1 cellular context compared by ENCODE assay signal in the genomic region with DNA sequence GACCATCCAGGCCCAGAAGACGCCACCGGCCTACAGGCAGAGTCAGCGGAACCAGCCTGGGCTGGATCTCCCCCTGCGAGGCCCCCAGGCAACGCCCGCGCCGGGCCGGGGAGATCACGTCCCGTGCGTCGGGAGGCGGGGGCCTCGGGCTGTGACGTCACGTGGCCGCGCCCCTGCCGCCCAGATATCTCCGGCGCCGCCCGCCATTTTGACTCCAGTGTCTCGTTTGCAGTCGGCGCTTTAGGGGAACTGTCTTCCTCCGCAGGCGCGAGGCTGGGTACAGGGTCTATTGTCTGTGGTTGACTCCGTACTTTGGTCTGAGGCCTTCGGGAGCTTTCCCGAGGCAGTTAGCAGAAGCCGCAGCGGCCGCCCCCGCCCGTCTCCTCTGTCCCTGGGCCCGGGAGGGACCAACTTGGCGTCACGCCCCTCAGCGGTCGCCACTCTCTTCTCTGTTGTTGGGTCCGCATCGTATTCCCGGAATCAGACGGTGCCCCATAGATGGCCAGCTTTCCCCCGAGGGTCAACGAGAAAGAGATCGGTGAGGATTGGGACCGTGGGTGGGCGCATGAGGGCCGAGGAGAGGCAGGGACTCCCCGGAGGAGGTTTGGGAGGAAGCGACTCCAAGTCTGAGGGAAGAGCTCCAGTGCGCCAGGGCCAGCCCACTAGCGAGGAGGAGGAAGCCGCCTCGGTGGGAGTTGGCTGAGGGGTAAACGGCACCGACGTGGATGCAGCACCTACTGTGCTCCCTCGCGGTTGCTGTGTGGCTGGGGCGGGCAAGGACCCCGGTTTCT.
TF ChIP-seq lines count a peak whose summit lies in the region.

A gene with protein sequence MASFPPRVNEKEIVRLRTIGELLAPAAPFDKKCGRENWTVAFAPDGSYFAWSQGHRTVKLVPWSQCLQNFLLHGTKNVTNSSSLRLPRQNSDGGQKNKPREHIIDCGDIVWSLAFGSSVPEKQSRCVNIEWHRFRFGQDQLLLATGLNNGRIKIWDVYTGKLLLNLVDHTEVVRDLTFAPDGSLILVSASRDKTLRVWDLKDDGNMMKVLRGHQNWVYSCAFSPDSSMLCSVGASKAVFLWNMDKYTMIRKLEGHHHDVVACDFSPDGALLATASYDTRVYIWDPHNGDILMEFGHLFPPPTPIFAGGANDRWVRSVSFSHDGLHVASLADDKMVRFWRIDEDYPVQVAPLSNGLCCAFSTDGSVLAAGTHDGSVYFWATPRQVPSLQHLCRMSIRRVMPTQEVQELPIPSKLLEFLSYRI (plus strand): TSS at position 217 of the 791 bp plus-strand sequence. CDS start 282 bp downstream, at position 499.

TF ChIP-seq in K562, 482 proteins besides CTCF, POLR2A, EP300 and RAD21 (continued from another document and continues in another):
- TF ChIP-seq ZNF239 (CRISPR knock-in tag; IDR thresholded peaks at IDR 0.05), result peak; percentile 31; the same call in 1 of the 2 replicates
- TF ChIP-seq MYNN (IDR thresholded peaks at IDR 0.05), result no peak
- TF ChIP-seq MYNN (CRISPR knock-in tag; IDR thresholded peaks at IDR 0.05), result no peak
- TF ChIP-seq RNF2 (IDR thresholded peaks at IDR 0.05), result peak; percentile 68; the same call in 1 of the 2 replicates
- 0 out of 4 replicates have a peak, but pooled peaks have one; percentile 9 to 37 for TF ChIP-seq RCOR1 (IDR thresholded peaks at IDR 0.05; ENCODE audit: borderline replicate concordance in 1 of 2, low read depth in 2 of 2, low read length in 2 of 2)
- no peak for TF ChIP-seq MCM3 (IDR thresholded peaks at IDR 0.05)
- TF ChIP-seq, protein P1, sequence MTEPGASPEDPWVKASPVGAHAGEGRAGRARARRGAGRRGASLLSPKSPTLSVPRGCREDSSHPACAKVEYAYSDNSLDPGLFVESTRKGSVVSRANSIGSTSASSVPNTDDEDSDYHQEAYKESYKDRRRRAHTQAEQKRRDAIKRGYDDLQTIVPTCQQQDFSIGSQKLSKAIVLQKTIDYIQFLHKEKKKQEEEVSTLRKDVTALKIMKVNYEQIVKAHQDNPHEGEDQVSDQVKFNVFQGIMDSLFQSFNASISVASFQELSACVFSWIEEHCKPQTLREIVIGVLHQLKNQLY (CRISPR knock-in tag; conservative IDR thresholded peaks at IDR 0.05), result 0 out of 4 replicates have a peak, but pooled peaks of 1 of the 2 experiments have one; percentile 38
- peak; percentile 30; the same call in 1 of the 2 replicates for TF ChIP-seq SMAD4 (CRISPR knock-in tag; conservative IDR thresholded peaks at IDR 0.05)
- no peak for TF ChIP-seq NUFIP1 (IDR thresholded peaks at IDR 0.05; ENCODE audit: partially characterized antibody)
- TF ChIP-seq, protein P2, sequence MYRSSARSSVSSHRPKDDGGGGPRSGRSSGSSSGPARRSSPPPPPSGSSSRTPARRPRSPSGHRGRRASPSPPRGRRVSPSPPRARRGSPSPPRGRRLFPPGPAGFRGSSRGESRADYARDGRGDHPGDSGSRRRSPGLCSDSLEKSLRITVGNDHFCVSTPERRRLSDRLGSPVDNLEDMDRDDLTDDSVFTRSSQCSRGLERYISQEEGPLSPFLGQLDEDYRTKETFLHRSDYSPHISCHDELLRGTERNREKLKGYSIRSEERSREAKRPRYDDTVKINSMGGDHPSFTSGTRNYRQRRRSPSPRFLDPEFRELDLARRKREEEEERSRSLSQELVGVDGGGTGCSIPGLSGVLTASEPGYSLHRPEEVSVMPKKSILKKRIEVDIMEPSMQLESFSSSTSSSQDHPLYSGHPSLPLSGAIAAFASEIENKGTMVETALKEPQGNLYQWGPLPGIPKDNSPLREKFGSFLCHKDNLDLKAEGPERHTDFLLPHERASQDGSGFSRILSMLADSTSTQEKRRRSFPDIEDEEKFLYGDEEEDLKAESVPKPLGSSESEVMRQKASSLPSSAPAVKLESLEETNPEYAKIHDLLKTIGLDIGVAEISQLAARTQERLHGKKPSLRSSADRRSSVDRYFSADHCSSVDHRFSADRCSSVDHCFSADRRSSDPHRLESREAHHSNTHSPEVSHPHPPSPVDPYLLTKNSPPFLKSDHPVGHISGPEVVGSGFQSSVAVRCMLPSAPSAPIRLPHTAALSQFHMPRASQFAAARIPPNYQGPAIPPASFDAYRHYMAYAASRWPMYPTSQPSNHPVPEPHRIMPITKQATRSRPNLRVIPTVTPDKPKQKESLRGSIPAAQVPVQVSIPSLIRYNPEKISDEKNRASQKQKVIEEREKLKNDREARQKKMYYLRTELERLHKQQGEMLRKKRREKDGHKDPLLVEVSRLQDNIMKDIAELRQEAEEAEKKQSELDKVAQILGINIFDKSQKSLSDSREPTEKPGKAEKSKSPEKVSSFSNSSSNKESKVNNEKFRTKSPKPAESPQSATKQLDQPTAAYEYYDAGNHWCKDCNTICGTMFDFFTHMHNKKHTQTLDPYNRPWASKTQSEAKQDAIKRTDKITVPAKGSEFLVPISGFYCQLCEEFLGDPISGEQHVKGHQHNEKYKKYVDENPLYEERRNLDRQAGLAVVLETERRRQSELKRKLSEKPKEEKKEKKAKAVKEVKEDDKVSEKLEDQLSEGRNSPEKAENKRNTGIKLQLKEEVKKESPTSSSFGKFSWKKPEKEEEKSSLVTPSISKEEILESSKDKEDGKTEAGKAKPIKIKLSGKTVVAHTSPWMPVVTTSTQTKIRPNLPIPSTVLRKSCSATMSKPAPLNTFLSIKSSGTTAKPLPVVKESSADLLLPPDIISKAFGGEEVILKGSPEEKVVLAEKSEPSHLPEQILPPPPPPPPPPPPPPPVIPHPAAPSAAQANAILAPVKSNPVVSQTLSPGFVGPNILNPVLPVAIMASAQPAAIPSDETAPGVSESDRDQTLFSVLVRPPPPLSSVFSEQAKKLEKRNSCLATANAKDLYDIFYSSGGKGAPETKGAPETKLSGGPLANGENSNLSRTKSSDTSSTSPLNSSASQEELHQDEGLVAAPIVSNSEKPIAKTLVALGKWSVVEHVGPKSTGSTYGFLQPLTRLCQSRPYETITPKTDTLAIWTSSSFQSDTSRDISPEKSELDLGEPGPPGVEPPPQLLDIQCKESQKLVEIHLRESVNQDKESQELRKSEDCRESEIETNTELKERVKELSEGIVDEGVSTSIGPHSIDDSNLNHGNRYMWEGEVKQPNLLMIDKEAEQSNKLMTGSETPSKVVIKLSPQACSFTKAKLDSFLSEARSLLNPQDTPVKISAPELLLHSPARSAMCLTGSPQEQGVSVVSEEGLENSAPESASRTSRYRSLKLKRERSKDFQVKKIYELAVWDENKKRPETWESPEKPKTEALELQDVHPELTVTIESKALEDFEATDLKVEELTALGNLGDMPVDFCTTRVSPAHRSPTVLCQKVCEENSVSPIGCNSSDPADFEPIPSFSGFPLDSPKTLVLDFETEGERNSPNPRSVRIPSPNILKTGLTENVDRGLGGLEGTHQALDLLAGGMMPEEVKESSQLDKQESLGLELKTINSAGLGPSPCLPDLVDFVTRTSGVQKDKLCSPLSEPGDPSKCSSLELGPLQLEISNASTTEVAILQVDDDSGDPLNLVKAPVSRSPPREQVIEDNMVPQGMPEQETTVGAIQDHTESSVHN (IDR thresholded peaks at IDR 0.05; ENCODE audit: borderline replicate concordance in 1 of 2, low read depth in 1 of 2), result no peak; a peak in 1 of 4 replicates
- TF ChIP-seq, protein P3, sequence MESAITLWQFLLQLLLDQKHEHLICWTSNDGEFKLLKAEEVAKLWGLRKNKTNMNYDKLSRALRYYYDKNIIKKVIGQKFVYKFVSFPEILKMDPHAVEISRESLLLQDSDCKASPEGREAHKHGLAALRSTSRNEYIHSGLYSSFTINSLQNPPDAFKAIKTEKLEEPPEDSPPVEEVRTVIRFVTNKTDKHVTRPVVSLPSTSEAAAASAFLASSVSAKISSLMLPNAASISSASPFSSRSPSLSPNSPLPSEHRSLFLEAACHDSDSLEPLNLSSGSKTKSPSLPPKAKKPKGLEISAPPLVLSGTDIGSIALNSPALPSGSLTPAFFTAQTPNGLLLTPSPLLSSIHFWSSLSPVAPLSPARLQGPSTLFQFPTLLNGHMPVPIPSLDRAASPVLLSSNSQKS (CRISPR knock-in tag; IDR thresholded peaks at IDR 0.05), result no peak
- TF ChIP-seq YY1 (IDR thresholded peaks at IDR 0.05; ENCODE audit: borderline replicate concordance in 1 of 3, control insufficient read depth in 1 of 3, extremely low read depth in 1 of 3, insufficient read depth in 3 of 3, insufficient read length in 1 of 3, insufficient replicate concordance in 2 of 3, low read depth in 1 of 3, low read length in 2 of 3), result peak; percentile 85 to 97 (median 97)
- TF ChIP-seq SAP30 (IDR thresholded peaks at IDR 0.05; ENCODE audit: borderline replicate concordance, insufficient read depth, low read depth, low read length, poor library complexity, severe bottlenecking), result peak; percentile 74
- TF ChIP-seq, protein P4, sequence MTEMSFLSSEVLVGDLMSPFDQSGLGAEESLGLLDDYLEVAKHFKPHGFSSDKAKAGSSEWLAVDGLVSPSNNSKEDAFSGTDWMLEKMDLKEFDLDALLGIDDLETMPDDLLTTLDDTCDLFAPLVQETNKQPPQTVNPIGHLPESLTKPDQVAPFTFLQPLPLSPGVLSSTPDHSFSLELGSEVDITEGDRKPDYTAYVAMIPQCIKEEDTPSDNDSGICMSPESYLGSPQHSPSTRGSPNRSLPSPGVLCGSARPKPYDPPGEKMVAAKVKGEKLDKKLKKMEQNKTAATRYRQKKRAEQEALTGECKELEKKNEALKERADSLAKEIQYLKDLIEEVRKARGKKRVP (CRISPR knock-in tag; IDR thresholded peaks at IDR 0.05), result peak; percentile 45; the same call in 1 of the 2 replicates
- TF ChIP-seq, protein P5, sequence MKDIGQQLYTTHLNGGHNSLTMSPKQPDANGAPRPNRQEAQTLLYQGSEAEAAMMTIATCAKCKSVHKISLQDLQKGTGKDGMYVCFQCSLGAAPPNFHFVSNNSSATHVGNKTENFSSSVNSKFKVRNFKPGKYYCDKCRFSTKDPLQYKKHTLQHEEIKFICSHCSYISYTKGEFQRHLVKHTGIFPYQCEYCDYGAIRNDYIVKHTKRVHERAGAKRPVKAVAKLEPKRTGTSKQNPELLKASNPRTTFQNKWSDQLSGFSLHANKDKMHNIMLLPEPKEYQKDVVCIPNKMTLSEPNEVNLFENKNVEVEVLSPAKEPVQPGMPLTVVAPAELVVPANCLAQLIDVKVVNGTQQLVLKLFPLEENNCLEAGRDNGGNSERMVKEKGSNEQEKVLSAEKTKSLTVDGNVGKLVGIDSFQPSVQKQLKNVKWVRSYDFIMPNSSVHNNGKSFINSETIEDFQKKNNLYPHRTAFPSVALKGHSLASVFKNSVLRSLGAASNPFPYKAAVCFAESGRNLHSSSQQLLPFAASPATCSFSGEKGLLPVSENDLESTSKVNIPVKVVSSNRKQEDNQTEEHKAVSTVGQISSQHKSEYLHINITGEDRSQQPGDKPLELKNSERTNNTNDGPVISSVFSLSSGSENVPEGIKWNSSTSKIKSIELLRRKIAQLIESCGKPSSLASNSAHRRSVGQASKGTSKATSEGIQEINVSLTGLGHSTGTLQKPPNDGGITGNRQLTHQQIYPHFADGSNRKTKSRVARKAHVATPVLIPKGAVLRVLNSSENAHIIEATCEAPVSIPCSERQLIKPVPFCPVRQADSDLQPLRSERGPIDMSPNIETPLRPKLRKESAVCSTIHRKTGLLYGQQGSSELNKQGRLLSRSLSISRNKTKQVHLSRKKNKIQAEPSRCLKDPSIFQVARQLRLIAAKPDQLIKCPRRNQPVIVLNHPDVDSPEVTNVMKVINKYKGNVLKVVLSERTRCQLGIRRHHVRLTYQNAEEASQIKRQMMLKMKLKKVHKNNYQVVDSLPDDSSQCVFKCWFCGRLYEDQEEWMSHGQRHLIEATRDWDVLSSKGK (CRISPR knock-in tag; IDR thresholded peaks at IDR 0.05), result 0 out of 2 replicates have a peak, but pooled peaks have one; percentile 12
- TF ChIP-seq ZNF274 (IDR thresholded peaks at IDR 0.05; ENCODE audit: borderline replicate concordance, low read depth, low read length), result no peak
- no peak for TF ChIP-seq ZNF354B (CRISPR knock-in tag; IDR thresholded peaks at IDR 0.05)
- TF ChIP-seq TGIF2 (CRISPR knock-in tag; IDR thresholded peaks at IDR 0.05), result no peak
- 0 out of 2 replicates have a peak, but pooled peaks have one; percentile 25 for TF ChIP-seq ZNF316 (IDR thresholded peaks at IDR 0.05)
- TF ChIP-seq POLR2H (tag; IDR thresholded peaks at IDR 0.05; ENCODE audit: low read depth), result peak; percentile 95
- no peak for TF ChIP-seq ZNF197 (CRISPR knock-in tag; IDR thresholded peaks at IDR 0.05; ENCODE audit: low read depth)
- TF ChIP-seq ZBED1 (IDR thresholded peaks at IDR 0.05), result peak; percentile 80; the same call in 1 of the 2 replicates
- TF ChIP-seq, protein P6, sequence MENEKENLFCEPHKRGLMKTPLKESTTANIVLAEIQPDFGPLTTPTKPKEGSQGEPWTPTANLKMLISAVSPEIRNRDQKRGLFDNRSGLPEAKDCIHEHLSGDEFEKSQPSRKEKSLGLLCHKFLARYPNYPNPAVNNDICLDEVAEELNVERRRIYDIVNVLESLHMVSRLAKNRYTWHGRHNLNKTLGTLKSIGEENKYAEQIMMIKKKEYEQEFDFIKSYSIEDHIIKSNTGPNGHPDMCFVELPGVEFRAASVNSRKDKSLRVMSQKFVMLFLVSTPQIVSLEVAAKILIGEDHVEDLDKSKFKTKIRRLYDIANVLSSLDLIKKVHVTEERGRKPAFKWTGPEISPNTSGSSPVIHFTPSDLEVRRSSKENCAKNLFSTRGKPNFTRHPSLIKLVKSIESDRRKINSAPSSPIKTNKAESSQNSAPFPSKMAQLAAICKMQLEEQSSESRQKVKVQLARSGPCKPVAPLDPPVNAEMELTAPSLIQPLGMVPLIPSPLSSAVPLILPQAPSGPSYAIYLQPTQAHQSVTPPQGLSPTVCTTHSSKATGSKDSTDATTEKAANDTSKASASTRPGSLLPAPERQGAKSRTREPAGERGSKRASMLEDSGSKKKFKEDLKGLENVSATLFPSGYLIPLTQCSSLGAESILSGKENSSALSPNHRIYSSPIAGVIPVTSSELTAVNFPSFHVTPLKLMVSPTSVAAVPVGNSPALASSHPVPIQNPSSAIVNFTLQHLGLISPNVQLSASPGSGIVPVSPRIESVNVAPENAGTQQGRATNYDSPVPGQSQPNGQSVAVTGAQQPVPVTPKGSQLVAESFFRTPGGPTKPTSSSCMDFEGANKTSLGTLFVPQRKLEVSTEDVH (IDR thresholded peaks at IDR 0.05; ENCODE audit: low read depth, partially characterized antibody), result peak; percentile 41
- TF ChIP-seq, protein P7, sequence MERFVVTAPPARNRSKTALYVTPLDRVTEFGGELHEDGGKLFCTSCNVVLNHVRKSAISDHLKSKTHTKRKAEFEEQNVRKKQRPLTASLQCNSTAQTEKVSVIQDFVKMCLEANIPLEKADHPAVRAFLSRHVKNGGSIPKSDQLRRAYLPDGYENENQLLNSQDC (CRISPR knock-in tag; IDR thresholded peaks at IDR 0.05), result peak; percentile 24; the same call in 1 of the 2 replicates
- peak; percentile 85 for TF ChIP-seq MBD2 (IDR thresholded peaks at IDR 0.05; ENCODE audit: borderline replicate concordance, low read depth)
